9 cellular contexts compared by ENCODE assay signal in genomic region chr17:18481803-18482202, GRCh38. TPM values are rescaled to one million over a fixed set of nuclear protein-coding genes. Genes with fewer than 3 reads are reported as not detected.
"Had no signal": no experiment of that assay in that cellular context is flagged by ENCODE, and none has a peak within 500 bp of the region (broad histone marks: within the 10 kb centered on the region; RNA-seq: fewer than 3 reads in every experiment).

No MANE protein-coding gene starts in this region.

RNA-seq across cellular contexts. Expression of gene LGALS9C, which starts 5.2 kb away (rescaled TPM):
- total RNA-seq: subcutaneous adipose tissue, temporal lobe, thoracic aorta, thyroid gland, tibial nerve, upper lobe of right lung, ureter, urinary bladder, uterus had no signal
